1 cellular context compared by ENCODE assay signal in genomic region chr6:158038291-158039177, GRCh38.
TF ChIP-seq lines count a peak whose summit lies in the region.

No MANE protein-coding gene starts in this region.

TF ChIP-seq in HCT116, 20 proteins besides CTCF, POLR2A, EP300 and RAD21:
- TF ChIP-seq REST (IDR thresholded peaks at IDR 0.05; ENCODE audit: low read depth): no peak
- no peak for TF ChIP-seq SRF (IDR thresholded peaks at IDR 0.05; ENCODE audit: low read depth)
- no peak for TF ChIP-seq ZFX (IDR thresholded peaks at IDR 0.05)
- no peak for TF ChIP-seq TCF7L2 (IDR thresholded peaks at IDR 0.05; ENCODE audit: borderline replicate concordance, extremely low read depth, insufficient read depth, insufficient read length)
- no peak for TF ChIP-seq POLR2AphosphoS5 (IDR thresholded peaks at IDR 0.05; ENCODE audit: low read depth, low read length)
- no peak for TF ChIP-seq ELF1 (IDR thresholded peaks at IDR 0.05; ENCODE audit: borderline replicate concordance, low read depth)
- TF ChIP-seq EGR1 (IDR thresholded peaks at IDR 0.05; ENCODE audit: low read depth): no peak
- TF ChIP-seq ZNF274 (IDR thresholded peaks at IDR 0.05; ENCODE audit: low read depth, low read length): no peak
- no peak for TF ChIP-seq CBX3 (IDR thresholded peaks at IDR 0.05; ENCODE audit: low read depth)
- TF ChIP-seq MAX (IDR thresholded peaks at IDR 0.05): no peak
- no peak for TF ChIP-seq YY1 (IDR thresholded peaks at IDR 0.05; ENCODE audit: extremely low read depth, insufficient replicate concordance, low read depth, low read length)
